In the genomic region with DNA sequence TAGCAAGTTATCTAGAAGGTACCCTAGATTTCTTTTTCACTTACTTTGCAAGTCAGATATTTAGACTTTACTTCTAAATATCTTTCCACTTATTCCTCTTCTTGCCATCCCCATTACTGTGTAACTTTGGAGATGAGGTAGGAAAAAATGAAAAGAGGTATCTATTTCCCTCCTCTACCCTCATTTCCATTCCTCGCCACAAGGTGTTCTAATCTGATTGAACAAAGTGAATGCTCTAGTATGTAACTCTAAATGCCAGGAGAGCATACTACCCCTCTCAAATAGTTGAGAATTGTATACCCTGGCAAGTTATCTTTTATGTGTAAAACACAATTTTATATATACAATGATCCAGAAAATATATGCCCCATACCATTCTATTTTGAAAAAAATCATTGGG, we compare ENCODE assay signal across 2 cellular contexts.
TF ChIP-seq lines count a peak whose summit lies in the region.

No MANE protein-coding gene starts in this region.

TF ChIP-seq in HepG2, 621 proteins besides CTCF, POLR2A, EP300 and RAD21:
- TF ChIP-seq ZNF30 (CRISPR knock-in tag; IDR thresholded peaks at IDR 0.05) (no peak), ZNF615 (CRISPR knock-in tag; IDR thresholded peaks at IDR 0.05; ENCODE audit: borderline replicate concordance) (no peak), ZNF335 (CRISPR knock-in tag; IDR thresholded peaks at IDR 0.05) (no peak), MTA1 (CRISPR knock-in tag; IDR thresholded peaks at IDR 0.05; ENCODE audit: borderline replicate concordance) (no peak), BRD4 (CRISPR knock-in tag; IDR thresholded peaks at IDR 0.05) (no peak), ZNF777 (CRISPR knock-in tag; IDR thresholded peaks at IDR 0.05) (no peak), RORA (CRISPR knock-in tag; IDR thresholded peaks at IDR 0.05) (no peak), ZSCAN29 (CRISPR knock-in tag; conservative IDR thresholded peaks at IDR 0.05) (no peak), RFXANK (CRISPR knock-in tag; IDR thresholded peaks at IDR 0.05) (no peak), ZFP37 (CRISPR knock-in tag; IDR thresholded peaks at IDR 0.05; ENCODE audit: borderline replicate concordance) (no peak), NFYC (CRISPR knock-in tag; IDR thresholded peaks at IDR 0.05) (no peak)
- TF ChIP-seq, protein P1, sequence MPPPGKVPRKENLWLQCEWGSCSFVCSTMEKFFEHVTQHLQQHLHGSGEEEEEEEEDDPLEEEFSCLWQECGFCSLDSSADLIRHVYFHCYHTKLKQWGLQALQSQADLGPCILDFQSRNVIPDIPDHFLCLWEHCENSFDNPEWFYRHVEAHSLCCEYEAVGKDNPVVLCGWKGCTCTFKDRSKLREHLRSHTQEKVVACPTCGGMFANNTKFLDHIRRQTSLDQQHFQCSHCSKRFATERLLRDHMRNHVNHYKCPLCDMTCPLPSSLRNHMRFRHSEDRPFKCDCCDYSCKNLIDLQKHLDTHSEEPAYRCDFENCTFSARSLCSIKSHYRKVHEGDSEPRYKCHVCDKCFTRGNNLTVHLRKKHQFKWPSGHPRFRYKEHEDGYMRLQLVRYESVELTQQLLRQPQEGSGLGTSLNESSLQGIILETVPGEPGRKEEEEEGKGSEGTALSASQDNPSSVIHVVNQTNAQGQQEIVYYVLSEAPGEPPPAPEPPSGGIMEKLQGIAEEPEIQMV (CRISPR knock-in tag; IDR thresholded peaks at IDR 0.05; ENCODE audit: low read depth): no peak
- TF ChIP-seq, protein P2, sequence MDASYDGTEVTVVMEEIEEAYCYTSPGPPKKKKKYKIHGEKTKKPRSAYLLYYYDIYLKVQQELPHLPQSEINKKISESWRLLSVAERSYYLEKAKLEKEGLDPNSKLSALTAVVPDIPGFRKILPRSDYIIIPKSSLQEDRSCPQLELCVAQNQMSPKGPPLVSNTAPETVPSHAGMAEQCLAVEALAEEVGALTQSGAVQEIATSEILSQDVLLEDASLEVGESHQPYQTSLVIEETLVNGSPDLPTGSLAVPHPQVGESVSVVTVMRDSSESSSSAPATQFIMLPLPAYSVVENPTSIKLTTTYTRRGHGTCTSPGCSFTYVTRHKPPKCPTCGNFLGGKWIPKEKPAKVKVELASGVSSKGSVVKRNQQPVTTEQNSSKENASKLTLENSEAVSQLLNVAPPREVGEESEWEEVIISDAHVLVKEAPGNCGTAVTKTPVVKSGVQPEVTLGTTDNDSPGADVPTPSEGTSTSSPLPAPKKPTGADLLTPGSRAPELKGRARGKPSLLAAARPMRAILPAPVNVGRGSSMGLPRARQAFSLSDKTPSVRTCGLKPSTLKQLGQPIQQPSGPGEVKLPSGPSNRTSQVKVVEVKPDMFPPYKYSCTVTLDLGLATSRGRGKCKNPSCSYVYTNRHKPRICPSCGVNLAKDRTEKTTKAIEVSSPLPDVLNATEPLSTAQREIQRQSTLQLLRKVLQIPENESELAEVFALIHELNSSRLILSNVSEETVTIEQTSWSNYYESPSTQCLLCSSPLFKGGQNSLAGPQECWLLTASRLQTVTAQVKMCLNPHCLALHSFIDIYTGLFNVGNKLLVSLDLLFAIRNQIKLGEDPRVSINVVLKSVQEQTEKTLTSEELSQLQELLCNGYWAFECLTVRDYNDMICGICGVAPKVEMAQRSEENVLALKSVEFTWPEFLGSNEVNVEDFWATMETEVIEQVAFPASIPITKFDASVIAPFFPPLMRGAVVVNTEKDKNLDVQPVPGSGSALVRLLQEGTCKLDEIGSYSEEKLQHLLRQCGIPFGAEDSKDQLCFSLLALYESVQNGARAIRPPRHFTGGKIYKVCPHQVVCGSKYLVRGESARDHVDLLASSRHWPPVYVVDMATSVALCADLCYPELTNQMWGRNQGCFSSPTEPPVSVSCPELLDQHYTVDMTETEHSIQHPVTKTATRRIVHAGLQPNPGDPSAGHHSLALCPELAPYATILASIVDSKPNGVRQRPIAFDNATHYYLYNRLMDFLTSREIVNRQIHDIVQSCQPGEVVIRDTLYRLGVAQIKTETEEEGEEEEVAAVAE (CRISPR knock-in tag; IDR thresholded peaks at IDR 0.05; ENCODE audit: borderline replicate concordance): no peak
- TF ChIP-seq, protein P3, sequence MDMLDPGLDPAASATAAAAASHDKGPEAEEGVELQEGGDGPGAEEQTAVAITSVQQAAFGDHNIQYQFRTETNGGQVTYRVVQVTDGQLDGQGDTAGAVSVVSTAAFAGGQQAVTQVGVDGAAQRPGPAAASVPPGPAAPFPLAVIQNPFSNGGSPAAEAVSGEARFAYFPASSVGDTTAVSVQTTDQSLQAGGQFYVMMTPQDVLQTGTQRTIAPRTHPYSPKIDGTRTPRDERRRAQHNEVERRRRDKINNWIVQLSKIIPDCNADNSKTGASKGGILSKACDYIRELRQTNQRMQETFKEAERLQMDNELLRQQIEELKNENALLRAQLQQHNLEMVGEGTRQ (IDR thresholded peaks at IDR 0.05; ENCODE audit: low read depth, low read length): no peak
- TF ChIP-seq, protein P3 (CRISPR knock-in tag; IDR thresholded peaks at IDR 0.05; ENCODE audit: borderline replicate concordance): no peak
- TF ChIP-seq, protein P4, sequence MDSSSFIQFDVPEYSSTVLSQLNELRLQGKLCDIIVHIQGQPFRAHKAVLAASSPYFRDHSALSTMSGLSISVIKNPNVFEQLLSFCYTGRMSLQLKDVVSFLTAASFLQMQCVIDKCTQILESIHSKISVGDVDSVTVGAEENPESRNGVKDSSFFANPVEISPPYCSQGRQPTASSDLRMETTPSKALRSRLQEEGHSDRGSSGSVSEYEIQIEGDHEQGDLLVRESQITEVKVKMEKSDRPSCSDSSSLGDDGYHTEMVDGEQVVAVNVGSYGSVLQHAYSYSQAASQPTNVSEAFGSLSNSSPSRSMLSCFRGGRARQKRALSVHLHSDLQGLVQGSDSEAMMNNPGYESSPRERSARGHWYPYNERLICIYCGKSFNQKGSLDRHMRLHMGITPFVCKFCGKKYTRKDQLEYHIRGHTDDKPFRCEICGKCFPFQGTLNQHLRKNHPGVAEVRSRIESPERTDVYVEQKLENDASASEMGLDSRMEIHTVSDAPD (CRISPR knock-in tag; IDR thresholded peaks at IDR 0.05): no peak

TF ChIP-seq in K562, 482 proteins besides CTCF, POLR2A, EP300 and RAD21:
- no peak for TF ChIP-seq CEBPB (tag; IDR thresholded peaks at IDR 0.05)
- no peak for TF ChIP-seq SP2 (IDR thresholded peaks at IDR 0.05; ENCODE audit: extremely low read depth, low read depth, low read length, poor library complexity, severe bottlenecking)
- TF ChIP-seq ILK (tag; IDR thresholded peaks at IDR 0.05; ENCODE audit: borderline replicate concordance, low read depth): no peak
- TF ChIP-seq, protein P5, sequence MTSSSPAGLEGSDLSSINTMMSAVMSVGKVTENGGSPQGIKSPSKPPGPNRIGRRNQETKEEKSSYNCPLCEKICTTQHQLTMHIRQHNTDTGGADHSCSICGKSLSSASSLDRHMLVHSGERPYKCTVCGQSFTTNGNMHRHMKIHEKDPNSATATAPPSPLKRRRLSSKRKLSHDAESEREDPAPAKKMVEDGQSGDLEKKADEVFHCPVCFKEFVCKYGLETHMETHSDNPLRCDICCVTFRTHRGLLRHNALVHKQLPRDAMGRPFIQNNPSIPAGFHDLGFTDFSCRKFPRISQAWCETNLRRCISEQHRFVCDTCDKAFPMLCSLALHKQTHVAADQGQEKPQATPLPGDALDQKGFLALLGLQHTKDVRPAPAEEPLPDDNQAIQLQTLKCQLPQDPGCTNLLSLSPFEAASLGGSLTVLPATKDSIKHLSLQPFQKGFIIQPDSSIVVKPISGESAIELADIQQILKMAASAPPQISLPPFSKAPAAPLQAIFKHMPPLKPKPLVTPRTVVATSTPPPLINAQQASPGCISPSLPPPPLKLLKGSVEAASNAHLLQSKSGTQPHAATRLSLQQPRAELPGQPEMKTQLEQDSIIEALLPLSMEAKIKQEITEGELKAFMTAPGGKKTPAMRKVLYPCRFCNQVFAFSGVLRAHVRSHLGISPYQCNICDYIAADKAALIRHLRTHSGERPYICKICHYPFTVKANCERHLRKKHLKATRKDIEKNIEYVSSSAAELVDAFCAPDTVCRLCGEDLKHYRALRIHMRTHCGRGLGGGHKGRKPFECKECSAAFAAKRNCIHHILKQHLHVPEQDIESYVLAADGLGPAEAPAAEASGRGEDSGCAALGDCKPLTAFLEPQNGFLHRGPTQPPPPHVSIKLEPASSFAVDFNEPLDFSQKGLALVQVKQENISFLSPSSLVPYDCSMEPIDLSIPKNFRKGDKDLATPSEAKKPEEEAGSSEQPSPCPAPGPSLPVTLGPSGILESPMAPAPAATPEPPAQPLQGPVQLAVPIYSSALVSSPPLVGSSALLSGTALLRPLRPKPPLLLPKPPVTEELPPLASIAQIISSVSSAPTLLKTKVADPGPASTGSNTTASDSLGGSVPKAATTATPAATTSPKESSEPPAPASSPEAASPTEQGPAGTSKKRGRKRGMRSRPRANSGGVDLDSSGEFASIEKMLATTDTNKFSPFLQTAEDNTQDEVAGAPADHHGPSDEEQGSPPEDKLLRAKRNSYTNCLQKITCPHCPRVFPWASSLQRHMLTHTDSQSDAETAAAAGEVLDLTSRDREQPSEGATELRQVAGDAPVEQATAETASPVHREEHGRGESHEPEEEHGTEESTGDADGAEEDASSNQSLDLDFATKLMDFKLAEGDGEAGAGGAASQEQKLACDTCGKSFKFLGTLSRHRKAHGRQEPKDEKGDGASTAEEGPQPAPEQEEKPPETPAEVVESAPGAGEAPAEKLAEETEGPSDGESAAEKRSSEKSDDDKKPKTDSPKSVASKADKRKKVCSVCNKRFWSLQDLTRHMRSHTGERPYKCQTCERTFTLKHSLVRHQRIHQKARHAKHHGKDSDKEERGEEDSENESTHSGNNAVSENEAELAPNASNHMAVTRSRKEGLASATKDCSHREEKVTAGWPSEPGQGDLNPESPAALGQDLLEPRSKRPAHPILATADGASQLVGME (CRISPR knock-in tag; IDR thresholded peaks at IDR 0.05): no peak
- TF ChIP-seq, protein P6, sequence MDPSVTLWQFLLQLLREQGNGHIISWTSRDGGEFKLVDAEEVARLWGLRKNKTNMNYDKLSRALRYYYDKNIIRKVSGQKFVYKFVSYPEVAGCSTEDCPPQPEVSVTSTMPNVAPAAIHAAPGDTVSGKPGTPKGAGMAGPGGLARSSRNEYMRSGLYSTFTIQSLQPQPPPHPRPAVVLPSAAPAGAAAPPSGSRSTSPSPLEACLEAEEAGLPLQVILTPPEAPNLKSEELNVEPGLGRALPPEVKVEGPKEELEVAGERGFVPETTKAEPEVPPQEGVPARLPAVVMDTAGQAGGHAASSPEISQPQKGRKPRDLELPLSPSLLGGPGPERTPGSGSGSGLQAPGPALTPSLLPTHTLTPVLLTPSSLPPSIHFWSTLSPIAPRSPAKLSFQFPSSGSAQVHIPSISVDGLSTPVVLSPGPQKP (CRISPR knock-in tag; IDR thresholded peaks at IDR 0.05): no peak
- TF ChIP-seq MAFF (IDR thresholded peaks at IDR 0.05; ENCODE audit: low read length): no peak
- no peak for TF ChIP-seq LARP7 (IDR thresholded peaks at IDR 0.05)
- TF ChIP-seq PTRF (tag; IDR thresholded peaks at IDR 0.05): no peak
- TF ChIP-seq, protein P7, sequence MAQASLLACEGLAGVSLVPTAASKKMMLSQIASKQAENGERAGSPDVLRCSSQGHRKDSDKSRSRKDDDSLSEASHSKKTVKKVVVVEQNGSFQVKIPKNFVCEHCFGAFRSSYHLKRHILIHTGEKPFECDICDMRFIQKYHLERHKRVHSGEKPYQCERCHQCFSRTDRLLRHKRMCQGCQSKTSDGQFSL (CRISPR knock-in tag; IDR thresholded peaks at IDR 0.05): no peak
- TF ChIP-seq, protein P7 (tag; IDR thresholded peaks at IDR 0.05): no peak
- TF ChIP-seq ZC3H8 (IDR thresholded peaks at IDR 0.05): no peak
- TF ChIP-seq SMARCA5 (IDR thresholded peaks at IDR 0.05): no peak
- TF ChIP-seq, protein P8, sequence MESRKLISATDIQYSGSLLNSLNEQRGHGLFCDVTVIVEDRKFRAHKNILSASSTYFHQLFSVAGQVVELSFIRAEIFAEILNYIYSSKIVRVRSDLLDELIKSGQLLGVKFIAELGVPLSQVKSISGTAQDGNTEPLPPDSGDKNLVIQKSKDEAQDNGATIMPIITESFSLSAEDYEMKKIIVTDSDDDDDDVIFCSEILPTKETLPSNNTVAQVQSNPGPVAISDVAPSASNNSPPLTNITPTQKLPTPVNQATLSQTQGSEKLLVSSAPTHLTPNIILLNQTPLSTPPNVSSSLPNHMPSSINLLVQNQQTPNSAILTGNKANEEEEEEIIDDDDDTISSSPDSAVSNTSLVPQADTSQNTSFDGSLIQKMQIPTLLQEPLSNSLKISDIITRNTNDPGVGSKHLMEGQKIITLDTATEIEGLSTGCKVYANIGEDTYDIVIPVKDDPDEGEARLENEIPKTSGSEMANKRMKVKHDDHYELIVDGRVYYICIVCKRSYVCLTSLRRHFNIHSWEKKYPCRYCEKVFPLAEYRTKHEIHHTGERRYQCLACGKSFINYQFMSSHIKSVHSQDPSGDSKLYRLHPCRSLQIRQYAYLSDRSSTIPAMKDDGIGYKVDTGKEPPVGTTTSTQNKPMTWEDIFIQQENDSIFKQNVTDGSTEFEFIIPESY (CRISPR knock-in tag; IDR thresholded peaks at IDR 0.05): no peak
- TF ChIP-seq GTF2A2 (tag; IDR thresholded peaks at IDR 0.05): no peak
- no peak for TF ChIP-seq ZNF668 (CRISPR knock-in tag; IDR thresholded peaks at IDR 0.05)
- TF ChIP-seq, protein P9, sequence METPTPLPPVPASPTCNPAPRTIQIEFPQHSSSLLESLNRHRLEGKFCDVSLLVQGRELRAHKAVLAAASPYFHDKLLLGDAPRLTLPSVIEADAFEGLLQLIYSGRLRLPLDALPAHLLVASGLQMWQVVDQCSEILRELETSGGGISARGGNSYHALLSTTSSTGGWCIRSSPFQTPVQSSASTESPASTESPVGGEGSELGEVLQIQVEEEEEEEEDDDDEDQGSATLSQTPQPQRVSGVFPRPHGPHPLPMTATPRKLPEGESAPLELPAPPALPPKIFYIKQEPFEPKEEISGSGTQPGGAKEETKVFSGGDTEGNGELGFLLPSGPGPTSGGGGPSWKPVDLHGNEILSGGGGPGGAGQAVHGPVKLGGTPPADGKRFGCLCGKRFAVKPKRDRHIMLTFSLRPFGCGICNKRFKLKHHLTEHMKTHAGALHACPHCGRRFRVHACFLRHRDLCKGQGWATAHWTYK (CRISPR knock-in tag; IDR thresholded peaks at IDR 0.05): no peak
- no peak for TF ChIP-seq EZH2 (IDR thresholded peaks at IDR 0.05; ENCODE audit: borderline replicate concordance, low read depth, low read length)
- TF ChIP-seq TGIF2 (CRISPR knock-in tag; IDR thresholded peaks at IDR 0.05): no peak
- no peak for TF ChIP-seq NCOA4 (IDR thresholded peaks at IDR 0.05; ENCODE audit: partially characterized antibody)
